Comparison of ENCODE assay signal across 18 cellular contexts in genomic region chr2:219158586-219158985, GRCh38. TPM values are rescaled to one million over a fixed set of nuclear protein-coding genes. Genes with fewer than 3 reads are reported as not detected.
DNase-seq lines count a peak whose midpoint lies in the region; ATAC-seq and TF ChIP-seq lines count a peak whose summit lies in the region.
"Had no signal": no experiment of that assay in that cellular context is flagged by ENCODE, and none has a peak within 500 bp of the region (broad histone marks: within the 10 kb centered on the region; RNA-seq: fewer than 3 reads in every experiment).

No MANE protein-coding gene starts in this region.

- H3K27me3 ChIP-seq in Peyer's patch = no peaks in the 10 kb centered on the region
- H3K27me3 ChIP-seq in H7 (ENCODE audit: control insufficient read depth, insufficient read depth, low read length) = no peaks in the 10 kb centered on the region; the same call in 1 of the 2 replicates

- H3K4me3 Mint-ChIP-seq in glutamatergic neuron (ENCODE audit: unreplicated experiment) = peak overlapping the region; percentile 48
- H3K4me3 Mint-ChIP-seq: GM23338 had no signal

- no peak for ATAC-seq in SK-N-SH treated with all-trans-retinoic acid at 6 μM for 48 hours
- no peak for ATAC-seq in HG03108 (IDR thresholded peaks at IDR 0.05; ENCODE audit: unreplicated experiment)
- ATAC-seq: GM23338 had no signal

- DNase-seq in HCEC 1CT (peak; percentile 23), glutamatergic neuron (no peak), Peyer's patch (no peak), islet precursor cell (no peak), H7 (no peak)
- DNase-seq: AML-193, DND-41, GF-D8, NCI-H1417 treated with DMSO at 0.1 percent for 48 hours, NCI-H187 treated with DMSO at 0.1 percent for 48 hours, NCI-H226, NCI-H524, PC-9 had no signal

- TF ChIP-seq CTCF in glutamatergic neuron (IDR thresholded peaks at IDR 0.05; ENCODE audit: partially characterized antibody, unreplicated experiment) = no peak
- no peak for TF ChIP-seq CTCF in Peyer's patch (IDR thresholded peaks at IDR 0.05)

- peaks cover 0 to 10% (median 4%) of the 10 kb centered on the region in 4 donors for H3K4me1 ChIP-seq in Peyer's patch

- peaks cover 5% of the 10 kb centered on the region for H3K9me3 Mint-ChIP-seq in glutamatergic neuron (ENCODE audit: unreplicated experiment)
- H3K9me3 Mint-ChIP-seq: GM23338 had no signal

- H3K4me3 ChIP-seq in Peyer's patch (no peak overlapping the region), H7 (ENCODE audit: insufficient read depth, low read depth, low read length) (no peak overlapping the region)
- H3K4me3 ChIP-seq: GM23338, PC-9 had no signal

- H3K4me1 Mint-ChIP-seq in glutamatergic neuron (ENCODE audit: low read depth, unreplicated experiment) = peaks cover 8% of the 10 kb centered on the region

- H3K27ac Mint-ChIP-seq in glutamatergic neuron (ENCODE audit: unreplicated experiment) = no peak overlapping the region
- H3K27ac Mint-ChIP-seq: GM23338 had no signal

- peaks cover 9% of the 10 kb centered on the region for H3K27me3 Mint-ChIP-seq in glutamatergic neuron (ENCODE audit: unreplicated experiment)

- H3K36me3 ChIP-seq in Peyer's patch (peaks cover 0 to 32% (median 0%) of the 10 kb centered on the region in 3 donors), H7 (replicated peaks; ENCODE audit: control insufficient read depth, insufficient read depth, low read length) (no peaks in the 10 kb centered on the region)

- no peaks in the 10 kb centered on the region for H3K9me3 ChIP-seq in Peyer's patch

- no peak for TF ChIP-seq POLR2A in Peyer's patch (IDR thresholded peaks at IDR 0.05)

- no peaks in the 10 kb centered on the region for H3K36me3 Mint-ChIP-seq in glutamatergic neuron (ENCODE audit: unreplicated experiment)

- H3K27ac ChIP-seq in Peyer's patch = no peak overlapping the region
- H3K27ac ChIP-seq: C4-2B, KMS-11, PC-9 had no signal

TF ChIP-seq in SK-N-SH treated with all-trans-retinoic acid at 6 μM for 48 hours, 23 proteins besides CTCF, POLR2A, EP300 and RAD21:
- TF ChIP-seq BACH2 (CRISPR knock-in tag; IDR thresholded peaks at IDR 0.05; ENCODE audit: borderline replicate concordance) (no peak), ISL1 (CRISPR knock-in tag; IDR thresholded peaks at IDR 0.05) (0 out of 2 replicates have a peak, but pooled peaks have one; percentile 16)

RNA-seq across cellular contexts. Expression of gene NHEJ1, which starts 2.0 kb away (rescaled TPM):
- total RNA-seq in glutamatergic neuron (ENCODE audit: unreplicated experiment) = 24.8 TPM
- 10 to 100 TPM; 28.1 to 91.6 (median 67.2) TPM for total RNA-seq in Peyer's patch
- total RNA-seq in H7 (2014; rRNA removed; shearing (Covaris generic)) = 22.0 and 22.7 TPM in 2 replicates

RNA-seq across cellular contexts. Expression of gene SLC23A3, which starts 11.2 kb away (rescaled TPM):
- 1.1 TPM for total RNA-seq in glutamatergic neuron (ENCODE audit: unreplicated experiment)
- 100 to 1,000 TPM in 1 of 4 donors, 10 to 100 TPM in 2, 1 to 10 TPM in 1; 5.0 to 111 (median 62.8) TPM for total RNA-seq in Peyer's patch
- not detected in 2 replicates for total RNA-seq in H7 (2014; rRNA removed; shearing (Covaris generic))

RNA-seq across cellular contexts. Expression of gene CNPPD1, which starts 18.1 kb away (rescaled TPM):
- total RNA-seq in glutamatergic neuron (ENCODE audit: unreplicated experiment) (61.5 TPM), Peyer's patch (10 to 100 TPM; 14.0 to 94.0 (median 77.4) TPM)
- total RNA-seq in H7 (2014; rRNA removed; shearing (Covaris generic)) = 27.7 and 33.2 TPM in 2 replicates

RNA-seq across cellular contexts. Expression of gene RETREG2, which starts 19.5 kb away (rescaled TPM):
- total RNA-seq in glutamatergic neuron (ENCODE audit: unreplicated experiment) (167 TPM), Peyer's patch (10 to 100 TPM; 44.6 to 80.3 (median 76.2) TPM)
- total RNA-seq in H7 (2014; rRNA removed; shearing (Covaris generic)) = 60.2 and 64.5 TPM in 2 replicates

RNA-seq across cellular contexts. Expression of gene ZFAND2B, which starts 48.0 kb away (rescaled TPM):
- total RNA-seq in glutamatergic neuron (ENCODE audit: unreplicated experiment) = 49.5 TPM
- 100 to 1,000 TPM in 3 of 4 donors, 10 to 100 TPM in 1; 43.7 to 129 (median 112) TPM for total RNA-seq in Peyer's patch
- 25.3 and 29.9 TPM in 2 replicates for total RNA-seq in H7 (2014; rRNA removed; shearing (Covaris generic))
